Comparison of ENCODE assay signal across 1 cellular context in the genomic region with DNA sequence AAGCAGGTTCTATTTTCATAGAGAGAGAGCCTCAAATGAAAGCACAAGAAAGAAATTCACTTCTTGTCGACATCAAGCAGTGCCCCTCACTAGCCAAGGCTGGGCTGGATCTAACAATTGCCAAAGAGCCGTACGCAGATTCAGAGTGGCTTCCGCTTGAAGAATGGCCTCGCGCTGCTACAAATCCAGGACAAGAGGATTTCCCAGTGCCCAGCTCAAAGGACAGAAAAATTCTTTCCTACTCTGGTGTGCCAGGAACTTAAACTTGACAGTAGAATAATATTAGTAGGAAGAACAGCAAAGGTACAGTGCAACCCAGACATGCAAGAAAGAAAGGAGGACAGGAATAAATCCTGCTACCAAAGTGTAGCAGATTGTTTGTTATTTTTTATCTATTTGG.
TF ChIP-seq lines count a peak whose summit lies in the region.

No MANE protein-coding gene starts in this region.

TF ChIP-seq in GM23338, 12 proteins besides CTCF, POLR2A, EP300 and RAD21:
- TF ChIP-seq, protein P1, sequence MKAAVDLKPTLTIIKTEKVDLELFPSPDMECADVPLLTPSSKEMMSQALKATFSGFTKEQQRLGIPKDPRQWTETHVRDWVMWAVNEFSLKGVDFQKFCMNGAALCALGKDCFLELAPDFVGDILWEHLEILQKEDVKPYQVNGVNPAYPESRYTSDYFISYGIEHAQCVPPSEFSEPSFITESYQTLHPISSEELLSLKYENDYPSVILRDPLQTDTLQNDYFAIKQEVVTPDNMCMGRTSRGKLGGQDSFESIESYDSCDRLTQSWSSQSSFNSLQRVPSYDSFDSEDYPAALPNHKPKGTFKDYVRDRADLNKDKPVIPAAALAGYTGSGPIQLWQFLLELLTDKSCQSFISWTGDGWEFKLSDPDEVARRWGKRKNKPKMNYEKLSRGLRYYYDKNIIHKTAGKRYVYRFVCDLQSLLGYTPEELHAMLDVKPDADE (IDR thresholded peaks at IDR 0.05) = no peak
- TF ChIP-seq EZH2phosphoT487 (IDR thresholded peaks at IDR 0.05; ENCODE audit: unreplicated experiment) (no peak), ZNF462 (CRISPR knock-in tag; IDR thresholded peaks at IDR 0.05) (no peak)
